ENCODE assay signal across 25 cellular contexts in genomic region chr4:139642364-139642763, GRCh38. TPM values are rescaled to one million over a fixed set of nuclear protein-coding genes. Genes with fewer than 3 reads are reported as not detected.
DNase-seq lines count a peak whose midpoint lies in the region; ATAC-seq and TF ChIP-seq lines count a peak whose summit lies in the region.
"Had no signal": no experiment of that assay in that cellular context is flagged by ENCODE, and none has a peak within 500 bp of the region (broad histone marks: within the 10 kb centered on the region; RNA-seq: fewer than 3 reads in every experiment).

No MANE protein-coding gene starts in this region.

- no peaks in the 10 kb centered on the region for H3K9me2 ChIP-seq in SK-N-SH

- H3K9ac ChIP-seq in SK-N-SH: no peak overlapping the region

- no peak for TF ChIP-seq CTCF in SK-N-SH (IDR thresholded peaks at IDR 0.05)
- no peak for TF ChIP-seq CTCF in fibroblast of pulmonary artery (IDR thresholded peaks at IDR 0.05; ENCODE audit: low read length, missing control alignments)
- no peak for TF ChIP-seq CTCF in activated CD8-positive, alpha-beta T cell treated with anti-CD3 and anti-CD28 coated beads for 36 hours (IDR thresholded peaks at IDR 0.05)

- no peak overlapping the region for H3K27ac Mint-ChIP-seq in activated CD8-positive, alpha-beta T cell treated with anti-CD3 and anti-CD28 coated beads for 36 hours
- H3K27ac Mint-ChIP-seq: activated naive CD8-positive, alpha-beta T cell treated with anti-CD3 and anti-CD28 coated beads for 36 hours; activated T-helper 1 cell treated with anti-CD3 and anti-CD28 coated beads, Interleukin-12 subunit alpha, Interleukin-12 subunit beta, Interleukin-2, Interleukin-4 antibody, amounts not matched to agents 30 ng/mL and 10 ng/mL and 1 ng/mL, durations not matched to agents 14 hours and 24 hours and 36 hours; mesothelial cell of epicardium; T-helper 1 cell treated with Interleukin-12 subunit alpha and Interleukin-12 subunit beta and Interleukin-4 antibody, amounts not matched to agents 30 μg/mL and 1 μg/mL, for 36 hours had no signal

- no peak overlapping the region for H2AFZ ChIP-seq in SK-N-SH (ENCODE audit: low read depth)
- H2AFZ ChIP-seq: hepatocyte had no signal

- no peaks in the 10 kb centered on the region for H3K4me1 Mint-ChIP-seq in activated CD8-positive, alpha-beta T cell treated with anti-CD3 and anti-CD28 coated beads for 36 hours (ENCODE audit: low read depth)
- H3K4me1 Mint-ChIP-seq: activated naive CD8-positive, alpha-beta T cell treated with anti-CD3 and anti-CD28 coated beads for 36 hours; mesothelial cell of epicardium had no signal

- no peak for TF ChIP-seq EP300 in SK-N-SH (IDR thresholded peaks at IDR 0.05; ENCODE audit: borderline replicate concordance in 1 of 2, low read depth in 1 of 2, low read length in 1 of 2)

- no peaks in the 10 kb centered on the region for H4K20me1 ChIP-seq in SK-N-SH (ENCODE audit: insufficient read depth)

- no peaks in the 10 kb centered on the region for H3K27me3 ChIP-seq in SK-N-SH (ENCODE audit: insufficient read depth)
- H3K27me3 ChIP-seq: hepatocyte, neutrophil, right atrium auricular region, tibial artery had no signal

- no peaks in the 10 kb centered on the region for H3K36me3 ChIP-seq in SK-N-SH (replicated peaks in 1 of 2; ENCODE audit: control insufficient read depth in 1 of 2, insufficient read depth in 2 of 2, low read length in 1 of 2)
- H3K36me3 ChIP-seq: neutrophil, right atrium auricular region, tibial artery had no signal

- H3K9me3 Mint-ChIP-seq in activated CD8-positive, alpha-beta T cell treated with anti-CD3 and anti-CD28 coated beads for 36 hours: peaks cover 20% of the 10 kb centered on the region

- no peaks in the 10 kb centered on the region for H3K27me3 Mint-ChIP-seq in activated CD8-positive, alpha-beta T cell treated with anti-CD3 and anti-CD28 coated beads for 36 hours
- H3K27me3 Mint-ChIP-seq: activated naive CD8-positive, alpha-beta T cell treated with anti-CD3 and anti-CD28 coated beads for 36 hours had no signal

- no peaks in the 10 kb centered on the region for H3K79me2 ChIP-seq in SK-N-SH (ENCODE audit: insufficient read depth)
- H3K79me2 ChIP-seq: hepatocyte had no signal

- H3K4me1 ChIP-seq in SK-N-SH (ENCODE audit: control insufficient read depth in 1 of 2, insufficient read depth in 2 of 2, low read depth in 1 of 2, low read length in 1 of 2): no peaks in the 10 kb centered on the region
- H3K4me1 ChIP-seq: right atrium auricular region, tibial artery had no signal

- intact Hi-C loops in activated CD8-positive, alpha-beta T cell treated with anti-CD3 and anti-CD28 coated beads for 36 hours (cut with micrococcal nuclease): no loop called here

- H3K36me3 Mint-ChIP-seq in activated CD8-positive, alpha-beta T cell treated with anti-CD3 and anti-CD28 coated beads for 36 hours (ENCODE audit: low read depth): no peaks in the 10 kb centered on the region
- H3K36me3 Mint-ChIP-seq: activated naive CD8-positive, alpha-beta T cell treated with anti-CD3 and anti-CD28 coated beads for 36 hours; mesothelial cell of epicardium had no signal

- whole genome bisulfite sequencing in SK-N-SH (ENCODE audit: low lambda C conversion rate): 82% methylated on average over 2 of the region's 2 CpGs

- POLR2A ChIA-PET in SK-N-SH (lab: Yijun Ruan, JAX): no interaction called here
- POLR2A ChIA-PET in activated CD8-positive, alpha-beta T cell treated with anti-CD3 and anti-CD28 coated beads for 36 hours (lab: Charles Lee): no interaction called here

- H3K4me2 ChIP-seq in SK-N-SH: no peak overlapping the region
- H3K4me2 ChIP-seq: hepatocyte had no signal

- DNase-seq in SK-N-SH: no peak
- peak; percentile 87 for DNase-seq in amniotic epithelial cell (ENCODE audit: low read depth)
- peak; percentile 44 for DNase-seq in fibroblast of pulmonary artery (ENCODE audit: low read depth)
- DNase-seq in skeletal muscle cell (ENCODE audit: low read depth): peak; percentile 47
- no peak for DNase-seq in activated CD8-positive, alpha-beta T cell treated with anti-CD3 and anti-CD28 coated beads for 36 hours
- DNase-seq in NCI-H1048 (lab: John Stamatoyannopoulos, UW): no peak
- DNase-seq: activated CD4-positive, CD25-positive, alpha-beta regulatory T cell; activated naive CD8-positive, alpha-beta T cell treated with anti-CD3 and anti-CD28 coated beads for 36 hours; NCI-H524 treated with DMSO at 0.1 percent for 48 hours; SHP77 treated with DMSO at 0.1 percent for 48 hours; stimulated activated naive CD4-positive, alpha-beta T cell; tibial artery had no signal

- no peaks in the 10 kb centered on the region; the same call in 1 of the 2 replicates for H3K9me3 ChIP-seq in SK-N-SH

- H3F3A ChIP-seq in SK-N-SH (replicated peaks; ENCODE audit: insufficient read depth): no peaks in the 10 kb centered on the region

- H3K4me3 Mint-ChIP-seq in activated CD8-positive, alpha-beta T cell treated with anti-CD3 and anti-CD28 coated beads for 36 hours: no peak overlapping the region
- H3K4me3 Mint-ChIP-seq: activated naive CD8-positive, alpha-beta T cell treated with anti-CD3 and anti-CD28 coated beads for 36 hours; activated T-helper 1 cell treated with anti-CD3 and anti-CD28 coated beads, Interleukin-12 subunit alpha, Interleukin-12 subunit beta, Interleukin-2, Interleukin-4 antibody, amounts not matched to agents 30 ng/mL and 10 ng/mL and 1 ng/mL, durations not matched to agents 14 hours and 24 hours and 36 hours; CD14-positive monocyte; mesothelial cell of epicardium; T-helper 1 cell treated with Interleukin-12 subunit alpha and Interleukin-12 subunit beta and Interleukin-4 antibody, amounts not matched to agents 30 μg/mL and 1 μg/mL, for 36 hours had no signal

- no peak for TF ChIP-seq RAD21 in SK-N-SH (IDR thresholded peaks at IDR 0.05; ENCODE audit: low read length)

- CTCF ChIA-PET in SK-N-SH (lab: Yijun Ruan, JAX): interaction anchor here (1.9 to 3.3 kb wide), 2 partner anchors 9 to 39 kb away, joined by 7 to 13 read pairs; no protein-coding TSS in a partner anchor
- CTCF ChIA-PET in activated CD8-positive, alpha-beta T cell treated with anti-CD3 and anti-CD28 coated beads for 36 hours (lab: Charles Lee): interaction anchor here (1.1 to 1.3 kb wide), 3 partner anchors 9 to 15 kb away, joined by 4 read pairs; no protein-coding TSS in a partner anchor

- H3K4me3 ChIP-seq in SK-N-SH (ENCODE audit: low read depth in 2 of 2, low read length in 1 of 2): no peak overlapping the region
- H3K4me3 ChIP-seq in fibroblast of pulmonary artery (replicated peaks; ENCODE audit: low read depth, low read length): no peak overlapping the region
- H3K4me3 ChIP-seq in skeletal muscle cell (ENCODE audit: low read depth, low read length): no peak overlapping the region
- H3K4me3 ChIP-seq: hepatocyte, K562, right atrium auricular region, tibial artery had no signal

- H3K27ac ChIP-seq in SK-N-SH (ENCODE audit: low read depth in 2 of 2, low read length in 1 of 2): no peak overlapping the region
- H3K27ac ChIP-seq: 22Rv1, hepatocyte, HL-60, neutrophil, right atrium auricular region, tibial artery had no signal

- ATAC-seq in SK-N-SH treated with all-trans-retinoic acid at 6 μM for 48 hours (peak; percentile 82), HG02973 (IDR thresholded peaks at IDR 0.05; ENCODE audit: unreplicated experiment) (no peak)
- no peak for ATAC-seq in activated CD8-positive, alpha-beta T cell treated with anti-CD3 and anti-CD28 coated beads for 36 hours
- ATAC-seq: esophagus mucosa, K562 had no signal

TF ChIP-seq in SK-N-SH treated with all-trans-retinoic acid at 6 μM for 48 hours, 23 proteins besides CTCF, POLR2A, EP300 and RAD21:
- TF ChIP-seq ISL1 (CRISPR knock-in tag; IDR thresholded peaks at IDR 0.05): 0 out of 2 replicates have a peak, but pooled peaks have one; percentile 10
- no peak for TF ChIP-seq PPARA (CRISPR knock-in tag; IDR thresholded peaks at IDR 0.05; ENCODE audit: borderline replicate concordance)

TF ChIP-seq in SK-N-SH, 30 proteins besides CTCF, POLR2A, EP300 and RAD21 (continues in another document):
- TF ChIP-seq, protein P1, sequence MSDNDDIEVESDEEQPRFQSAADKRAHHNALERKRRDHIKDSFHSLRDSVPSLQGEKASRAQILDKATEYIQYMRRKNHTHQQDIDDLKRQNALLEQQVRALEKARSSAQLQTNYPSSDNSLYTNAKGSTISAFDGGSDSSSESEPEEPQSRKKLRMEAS (IDR thresholded peaks at IDR 0.05; ENCODE audit: low read depth): no peak
- TF ChIP-seq, protein P2, sequence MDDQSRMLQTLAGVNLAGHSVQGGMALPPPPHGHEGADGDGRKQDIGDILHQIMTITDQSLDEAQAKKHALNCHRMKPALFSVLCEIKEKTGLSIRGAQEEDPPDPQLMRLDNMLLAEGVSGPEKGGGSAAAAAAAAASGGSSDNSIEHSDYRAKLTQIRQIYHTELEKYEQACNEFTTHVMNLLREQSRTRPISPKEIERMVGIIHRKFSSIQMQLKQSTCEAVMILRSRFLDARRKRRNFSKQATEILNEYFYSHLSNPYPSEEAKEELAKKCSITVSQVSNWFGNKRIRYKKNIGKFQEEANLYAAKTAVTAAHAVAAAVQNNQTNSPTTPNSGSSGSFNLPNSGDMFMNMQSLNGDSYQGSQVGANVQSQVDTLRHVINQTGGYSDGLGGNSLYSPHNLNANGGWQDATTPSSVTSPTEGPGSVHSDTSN (IDR thresholded peaks at IDR 0.05): no peak
- TF ChIP-seq GATA2 (CRISPR knock-in tag; IDR thresholded peaks at IDR 0.05) (no peak), ELF1 (IDR thresholded peaks at IDR 0.05) (no peak), EZH2phosphoT487 (IDR thresholded peaks at IDR 0.05; ENCODE audit: borderline replicate concordance, low read depth) (no peak), FOXM1 (IDR thresholded peaks at IDR 0.05; ENCODE audit: low read depth) (no peak), MEF2A (IDR thresholded peaks at IDR 0.05; ENCODE audit: borderline replicate concordance, low read depth) (no peak)

RNA-seq across cellular contexts. Expression of gene MGST2, which starts 23.3 kb away (rescaled TPM):
- 26.5 and 32.1 TPM in 2 replicates for polyA plus RNA-seq in SK-N-SH (2012; rRNA removed)
- 33.4 and 43.3 TPM in 2 replicates for polyA plus RNA-seq in SK-N-SH (2012; cell fraction: cytosol; rRNA removed)
- 10.8 and 15.8 TPM in 2 replicates for polyA plus RNA-seq in SK-N-SH (2012; cell fraction: nucleus; rRNA removed)
- 10 to 100 TPM; 11.7 to 12.4 TPM for total RNA-seq in activated CD8-positive, alpha-beta T cell treated with anti-CD3 and anti-CD28 coated beads for 36 hours

Comparison
In these comparisons a context has a peak if more than half of its experiments do, and no peak if none do; other contexts are left out.
1. DNase-seq: peak in amniotic epithelial cell (single experiment), fibroblast of pulmonary artery (single experiment) and skeletal muscle cell (single experiment); none in SK-N-SH (single experiment), activated CD8-positive, alpha-beta T cell treated with anti-CD3 and anti-CD28 coated beads for 36 hours (single experiment) and NCI-H1048 (single experiment).